In the genomic region with DNA sequence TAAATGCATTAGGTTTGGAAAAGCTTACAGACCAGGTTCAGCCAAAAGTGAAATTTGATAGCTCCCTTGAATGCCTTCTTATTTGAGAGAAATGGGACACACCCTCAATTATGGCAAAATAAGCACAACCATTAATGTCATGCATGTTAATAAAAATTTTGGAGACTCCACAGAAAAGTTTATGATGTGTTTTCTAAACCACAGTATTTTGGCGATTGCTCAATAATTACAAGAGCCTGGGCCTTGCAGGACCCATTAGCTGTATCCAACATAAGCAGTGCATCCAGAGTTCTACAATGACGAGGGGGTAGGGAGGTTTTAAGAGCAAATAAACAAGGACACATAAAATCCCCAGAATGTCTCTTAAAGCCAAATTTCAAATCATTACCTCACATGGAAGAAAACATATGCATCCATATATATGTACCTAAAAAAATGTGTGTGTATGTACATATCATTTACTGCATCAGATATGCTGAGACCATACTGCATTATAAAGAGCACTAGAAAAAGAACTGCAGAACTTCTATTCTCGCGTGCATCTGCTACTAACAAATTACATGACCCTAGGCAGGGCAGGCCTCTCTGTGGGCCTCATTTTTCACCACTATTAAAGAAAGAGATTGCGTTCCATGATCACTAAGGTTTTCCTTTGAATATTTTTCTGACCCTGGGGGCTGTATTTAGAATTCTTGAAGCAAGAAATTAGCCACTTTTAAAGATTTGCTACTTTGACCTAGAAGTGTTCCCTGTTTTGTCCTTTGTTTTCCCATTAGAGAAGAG, we compare ENCODE assay signal across 1 cellular context.
TF ChIP-seq lines count a peak whose summit lies in the region.

No MANE protein-coding gene starts in this region.

TF ChIP-seq in endothelial cell of umbilical vein, 7 proteins besides CTCF, POLR2A, EP300 and RAD21 (continued from another document):
- TF ChIP-seq, protein P1, sequence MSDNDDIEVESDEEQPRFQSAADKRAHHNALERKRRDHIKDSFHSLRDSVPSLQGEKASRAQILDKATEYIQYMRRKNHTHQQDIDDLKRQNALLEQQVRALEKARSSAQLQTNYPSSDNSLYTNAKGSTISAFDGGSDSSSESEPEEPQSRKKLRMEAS (IDR thresholded peaks at IDR 0.05; ENCODE audit: insufficient read depth, insufficient read length), result no peak
- TF ChIP-seq FOS (IDR thresholded peaks at IDR 0.05; ENCODE audit: borderline replicate concordance, insufficient read depth, low read length) (no peak), EZH2 (IDR thresholded peaks at IDR 0.05; ENCODE audit: borderline replicate concordance, low read depth, low read length, severe bottlenecking) (no peak), POLR2AphosphoS5 (IDR thresholded peaks at IDR 0.05; ENCODE audit: insufficient read depth, low read depth, low read length) (no peak), MYC (IDR thresholded peaks at IDR 0.05; ENCODE audit: low read depth, low read length) (no peak), GATA2 (IDR thresholded peaks at IDR 0.05; ENCODE audit: insufficient read depth, insufficient read length, low read depth, low read length) (no peak)
